Comparison of ENCODE assay signal across 15 cellular contexts in the genomic region with DNA sequence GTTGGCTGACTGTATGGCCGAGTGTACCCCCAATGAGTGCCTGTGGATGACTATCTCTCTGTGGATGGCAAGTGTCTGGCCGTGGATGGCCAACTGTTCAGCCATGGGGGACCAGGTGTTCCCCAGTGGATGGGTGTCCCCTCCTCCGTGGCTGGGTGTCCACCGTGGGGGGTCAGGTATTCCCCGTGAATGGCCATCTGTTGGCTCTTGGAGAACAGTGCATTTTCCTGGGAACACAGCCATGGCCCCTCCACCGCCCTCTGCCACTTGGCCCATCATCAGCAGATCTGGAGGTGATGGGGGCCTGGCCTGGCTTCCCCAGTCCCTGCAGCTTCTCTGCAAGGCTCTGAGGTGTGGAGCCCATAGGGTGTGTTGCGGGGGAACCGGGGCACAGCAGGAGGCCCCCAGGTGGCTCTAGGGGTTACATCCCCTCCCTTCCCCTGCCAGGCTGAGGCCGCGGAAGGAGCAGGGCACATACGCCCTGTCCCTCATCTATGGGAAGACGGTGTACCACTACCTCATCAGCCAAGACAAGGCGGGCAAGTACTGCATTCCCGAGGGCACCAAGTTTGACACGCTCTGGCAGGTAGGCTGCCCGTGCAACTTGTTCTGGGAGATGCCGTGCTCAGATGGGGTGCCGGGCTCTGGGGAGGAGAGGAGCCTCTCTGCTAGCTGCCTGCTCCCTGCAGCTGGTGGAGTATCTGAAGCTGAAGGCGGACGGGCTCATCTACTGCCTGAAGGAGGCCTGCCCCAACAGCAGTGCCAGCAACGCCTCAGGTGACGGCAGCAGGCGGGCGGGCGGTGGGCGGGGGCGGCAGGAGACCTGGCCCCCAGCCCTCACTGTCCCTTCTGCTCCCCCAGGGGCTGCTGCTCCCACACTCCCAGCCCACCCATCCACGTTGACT. TPM values are rescaled to one million over a fixed set of nuclear protein-coding genes. Genes with fewer than 3 reads are reported as not detected.
A peak's percentile ranks its signal among the peaks of the same experiment; 100 is the strongest.
DNase-seq lines count a peak whose midpoint lies in the region; TF ChIP-seq lines count a peak whose summit lies in the region.
"Had no signal": no experiment of that assay in that cellular context is flagged by ENCODE, and none has a peak within 500 bp of the region (broad histone marks: within the 10 kb centered on the region; RNA-seq: fewer than 3 reads in every experiment).

No MANE protein-coding gene starts in this region.

- peak overlapping the region; percentile 33 for H2BK15ac ChIP-seq in neuronal stem cell (ENCODE audit: low read length)

- H2AK5ac ChIP-seq in neuronal stem cell (ENCODE audit: low read depth, low read length), result peak overlapping the region; percentile 81

- peak overlapping the region; percentile 85 for H3K23ac ChIP-seq in neuronal stem cell (ENCODE audit: low read depth, low read length, poor library complexity)

- no peak overlapping the region for H4K8ac ChIP-seq in neuronal stem cell (ENCODE audit: low read depth, low read length)

- H3K4me3 ChIP-seq in BLaER1, result no peak overlapping the region
- H3K4me3 ChIP-seq in BLaER1 treated with 17β-estradiol and CSF1 and Interleukin-3, amounts not matched to agents 10 nM and 100 nM, result no peak overlapping the region
- H3K4me3 ChIP-seq in epithelial cell of esophagus (ENCODE audit: low read length), result no peak overlapping the region
- no peak overlapping the region for H3K4me3 ChIP-seq in neuronal stem cell (ENCODE audit: low read length in 2 of 2)
- H3K4me3 ChIP-seq: GM12878 had no signal

- no peak overlapping the region for H2BK12ac ChIP-seq in neuronal stem cell (ENCODE audit: low read length)

- H4K91ac ChIP-seq in neuronal stem cell (ENCODE audit: low read depth, low read length, poor library complexity), result no peak overlapping the region

- TF ChIP-seq CTCF in epithelial cell of esophagus (IDR thresholded peaks at IDR 0.05; ENCODE audit: insufficient read depth, low read depth, low read length, missing control alignments) (no peak), GM10248 (IDR thresholded peaks at IDR 0.05; ENCODE audit: control extremely low read depth, extremely low read depth, low read depth, missing control alignments) (no peak)

- peak overlapping the region; percentile 94 for H3K14ac ChIP-seq in neuronal stem cell (ENCODE audit: low read length)

- H3K27me3 ChIP-seq in BLaER1 (no peaks in the 10 kb centered on the region), neuronal stem cell (ENCODE audit: control insufficient read depth in 3 of 3, insufficient read depth in 3 of 3, low read depth in 1 of 3, low read length in 3 of 3) (no peaks in the 10 kb centered on the region)
- no peaks in the 10 kb centered on the region for H3K27me3 ChIP-seq in BLaER1 treated with 17β-estradiol and CSF1 and Interleukin-3, amounts not matched to agents 10 nM and 100 nM

- peaks cover 81% of the 10 kb centered on the region for H3K4me1 ChIP-seq in BLaER1
- H3K4me1 ChIP-seq in BLaER1 treated with 17β-estradiol and CSF1 and Interleukin-3, amounts not matched to agents 10 nM and 100 nM, result peaks cover 24 to 72% (median 53%) of the 10 kb centered on the region in 10 experiments
- H3K4me1 ChIP-seq in neuronal stem cell (ENCODE audit: control insufficient read depth in 2 of 2, insufficient read depth in 1 of 2, low read depth in 1 of 2, low read length in 2 of 2), result peaks cover 0 to 1% of the 10 kb centered on the region in 2 donors

- no peak overlapping the region for H2AFZ ChIP-seq in neuronal stem cell (ENCODE audit: low read length)

- H4K20me1 ChIP-seq in BLaER1, result peaks cover 16% of the 10 kb centered on the region; the same call in 1 of the 2 replicates
- peaks cover 0 to 14% (median 0%) of the 10 kb centered on the region in 11 experiments; a peak in 2 of 22 replicates for H4K20me1 ChIP-seq in BLaER1 treated with 17β-estradiol and CSF1 and Interleukin-3, amounts not matched to agents 10 nM and 100 nM

- H3K4ac ChIP-seq in neuronal stem cell (ENCODE audit: low read length), result peak overlapping the region; percentile 23

- H3K36me3 ChIP-seq in BLaER1 (peaks cover 84% of the 10 kb centered on the region), neuronal stem cell (replicated peaks in 1 of 2; ENCODE audit: control insufficient read depth in 2 of 2, insufficient read depth in 2 of 2, low read length in 2 of 2) (no peaks in the 10 kb centered on the region)
- H3K36me3 ChIP-seq in BLaER1 treated with 17β-estradiol and CSF1 and Interleukin-3, amounts not matched to agents 10 nM and 100 nM, result peaks cover 6 to 78% (median 40%) of the 10 kb centered on the region in 11 experiments; a peak in 21 of 22 replicates

- peaks cover 2% of the 10 kb centered on the region for H3K79me1 ChIP-seq in neuronal stem cell (ENCODE audit: low read depth, low read length)

- peak overlapping the region; percentile 92 for H3K4me2 ChIP-seq in BLaER1
- peak overlapping the region in 8 of 11 experiments; percentile 71 to 97 (median 80); a peak in 16 of 22 replicates for H3K4me2 ChIP-seq in BLaER1 treated with 17β-estradiol and CSF1 and Interleukin-3, amounts not matched to agents 10 nM and 100 nM
- no peak overlapping the region for H3K4me2 ChIP-seq in neuronal stem cell (ENCODE audit: insufficient read depth, low read length, poor library complexity, severe bottlenecking)

- no peak overlapping the region for H2BK120ac ChIP-seq in neuronal stem cell (ENCODE audit: low read depth, low read length)

- WGBS in neuronal stem cell (ENCODE audit: extremely low coverage in 2 of 2, insufficient read length in 2 of 2, insufficient replicate concordance in 1 of 2), 2 donors, result no CpG with 5 or more reads among the region's 28 CpGs

- H3K9me3 ChIP-seq in BLaER1 (peaks cover 13% of the 10 kb centered on the region), neuronal stem cell (replicated peaks in 1 of 2; ENCODE audit: control insufficient read depth in 2 of 2, insufficient read depth in 1 of 2, low read depth in 1 of 2, low read length in 2 of 2) (peaks cover 0 to 2% of the 10 kb centered on the region in 2 donors)
- peaks cover 11 to 15% (median 12%) of the 10 kb centered on the region in 11 experiments for H3K9me3 ChIP-seq in BLaER1 treated with 17β-estradiol and CSF1 and Interleukin-3, amounts not matched to agents 10 nM and 100 nM (replicated peaks in 1 of 11)

- H3K9ac ChIP-seq in BLaER1 (no peak overlapping the region), neuronal stem cell (ENCODE audit: low read depth, low read length, poor library complexity) (no peak overlapping the region)
- peak overlapping the region in 1 of 11 experiments; percentile 60; a peak in 1 of 22 replicates for H3K9ac ChIP-seq in BLaER1 treated with 17β-estradiol and CSF1 and Interleukin-3, amounts not matched to agents 10 nM and 100 nM

- H2BK5ac ChIP-seq in neuronal stem cell (ENCODE audit: low read length), result peak overlapping the region; percentile 39

- H3K27ac ChIP-seq in BLaER1 (peak overlapping the region; percentile 99), neuronal stem cell (replicated peaks; ENCODE audit: low read length) (no peak overlapping the region)
- peak overlapping the region in 5 of 11 experiments; percentile 8 to 98 (median 73); a peak in 6 of 22 replicates for H3K27ac ChIP-seq in BLaER1 treated with 17β-estradiol and CSF1 and Interleukin-3, amounts not matched to agents 10 nM and 100 nM

- peak overlapping the region; percentile 48 for H3K18ac ChIP-seq in neuronal stem cell (ENCODE audit: low read length)

- CTCF ChIA-PET in GM10248 (lab: Yijun Ruan, JAX), result interaction anchor here (1.5 kb wide), 1 partner anchor 8 kb away, joined by 8 read pairs; no protein-coding TSS in a partner anchor

- DNase-seq in epithelial cell of esophagus (ENCODE audit: low read depth) (peak; percentile 46), neuronal stem cell (ENCODE audit: low spot score) (no peak), GM10248 (ENCODE audit: extremely low spot score) (no peak), Ammon's horn (ENCODE audit: low spot score) (no peak)
- DNase-seq in activated CD4-positive, CD25-positive, alpha-beta regulatory T cell (lab: John Stamatoyannopoulos, UW), result no peak
- DNase-seq: C1 segment of cervical spinal cord, KG1, NCI-H1048, NCI-H146, NCI-H2227 treated with DMSO at 0.1 percent for 48 hours, NCI-H526, RPMI8226 had no signal

- POLR2A ChIA-PET in GM10248 (lab: Yijun Ruan, JAX), result no interaction called here

RNA-seq across cellular contexts. Expression of a gene that starts 19.3 kb away (rescaled TPM):
- 0.08 TPM for polyA plus RNA-seq in neuronal stem cell (2013, experiment 1 of 2)
- polyA plus RNA-seq in neuronal stem cell (2013, experiment 2 of 2), result 0.06 TPM
